Comparison of ENCODE assay signal across 8 cellular contexts in genomic region chr22:40818747-40819662, GRCh38. TPM values are rescaled to one million over a fixed set of nuclear protein-coding genes. Genes with fewer than 3 reads are reported as not detected.
DNase-seq lines count a peak whose midpoint lies in the region; ATAC-seq and TF ChIP-seq lines count a peak whose summit lies in the region.

SLC25A17 (minus strand) TSS chr22:40819346; CDS start chr22:40819248, 98 bp downstream.

- peak within 1 kb of the TSS; percentile 93 for H3K4me3 ChIP-seq in LNCaP clone FGC (ENCODE audit: low read depth, low read length)
- peak within 1 kb of the TSS; percentile 83 for H3K4me3 ChIP-seq in fibroblast of the aortic adventitia (ENCODE audit: low read depth, low read length)

- TF ChIP-seq CTCF in LNCaP clone FGC (IDR thresholded peaks at IDR 0.05; ENCODE audit: control insufficient read depth, extremely low read depth, insufficient read depth) (0 out of 2 replicates have a peak, but pooled peaks have one; percentile 27), fibroblast of the aortic adventitia (IDR thresholded peaks at IDR 0.05; ENCODE audit: insufficient read depth, low read length) (peak; percentile 64)

- H3K9me3 Mint-ChIP-seq in activated T-helper 17 cell treated with anti-CD3 and anti-CD28 coated beads, Interleukin-2, amount 50 U/mL, for 72 hours: no peaks in the 10 kb centered on the region
- H3K9me3 Mint-ChIP-seq in natural killer cell treated with Interleukin-12 subunit alpha and Interleukin-12 subunit beta and Interleukin-15 and Interleukin-18, amount 100 ng/mL, for 72 hours: no peaks in the 10 kb centered on the region

- H3K27ac Mint-ChIP-seq in activated T-helper 17 cell treated with anti-CD3 and anti-CD28 coated beads, Interleukin-2, amount 50 U/mL, for 72 hours: peak within 1 kb of the TSS; percentile 98
- peak within 1 kb of the TSS; percentile 63 to 96 for H3K27ac Mint-ChIP-seq in natural killer cell treated with Interleukin-12 subunit alpha and Interleukin-12 subunit beta and Interleukin-15 and Interleukin-18, amount 100 ng/mL, for 72 hours

- DNase-seq in DMS114 treated with DMSO at 0.1 percent for 48 hours (lab: John Stamatoyannopoulos, UW; ENCODE audit: unreplicated experiment) (peak; percentile 69), LNCaP clone FGC (ENCODE audit: low read depth) (peak; percentile 59), RPMI8226 (peak; percentile 93), fibroblast of the aortic adventitia (ENCODE audit: low read depth) (peak; percentile 67)
- peak; percentile 92 for DNase-seq in natural killer cell treated with Interleukin-12 subunit alpha and Interleukin-12 subunit beta and Interleukin-15 and Interleukin-18, amount 100 ng/mL, for 72 hours (ENCODE audit: low spot score)
- DNase-seq in stimulated activated naive CD4-positive, alpha-beta T cell treated with Interleukin-2 at 50 U/mL for 16 hours (lab: John Stamatoyannopoulos, UW): peak; percentile 91

- no peaks in the 10 kb centered on the region for H3K27me3 Mint-ChIP-seq in activated T-helper 17 cell treated with anti-CD3 and anti-CD28 coated beads, Interleukin-2, amount 50 U/mL, for 72 hours
- no peaks in the 10 kb centered on the region for H3K27me3 Mint-ChIP-seq in natural killer cell treated with Interleukin-12 subunit alpha and Interleukin-12 subunit beta and Interleukin-15 and Interleukin-18, amount 100 ng/mL, for 72 hours

- peak; percentile 61 for ATAC-seq in GM21723 (IDR thresholded peaks at IDR 0.05; ENCODE audit: unreplicated experiment)
- peak; percentile 94 for ATAC-seq in activated T-helper 17 cell treated with anti-CD3 and anti-CD28 coated beads, Interleukin-2, amount 50 U/mL, for 72 hours (replicated peaks)
- peak; percentile 95 to 97 for ATAC-seq in natural killer cell treated with Interleukin-12 subunit alpha and Interleukin-12 subunit beta and Interleukin-15 and Interleukin-18, amount 100 ng/mL, for 72 hours

- peak within 1 kb of the TSS; percentile 89 for H3K4me3 Mint-ChIP-seq in activated T-helper 17 cell treated with anti-CD3 and anti-CD28 coated beads, Interleukin-2, amount 50 U/mL, for 72 hours
- H3K4me3 Mint-ChIP-seq in natural killer cell treated with Interleukin-12 subunit alpha and Interleukin-12 subunit beta and Interleukin-15 and Interleukin-18, amount 100 ng/mL, for 72 hours: peak within 1 kb of the TSS; percentile 88

- peaks cover 49% of the 10 kb centered on the region for H3K36me3 Mint-ChIP-seq in activated T-helper 17 cell treated with anti-CD3 and anti-CD28 coated beads, Interleukin-2, amount 50 U/mL, for 72 hours (ENCODE audit: low read depth)
- no peaks in the 10 kb centered on the region for H3K36me3 Mint-ChIP-seq in natural killer cell treated with Interleukin-12 subunit alpha and Interleukin-12 subunit beta and Interleukin-15 and Interleukin-18, amount 100 ng/mL, for 72 hours

- H3K4me1 Mint-ChIP-seq in activated T-helper 17 cell treated with anti-CD3 and anti-CD28 coated beads, Interleukin-2, amount 50 U/mL, for 72 hours: peaks cover 22% of the 10 kb centered on the region
- H3K4me1 Mint-ChIP-seq in natural killer cell treated with Interleukin-12 subunit alpha and Interleukin-12 subunit beta and Interleukin-15 and Interleukin-18, amount 100 ng/mL, for 72 hours (ENCODE audit: low read depth in 2 of 2): peaks cover 31 to 35% of the 10 kb centered on the region in 2 donors

RNA-seq across cellular contexts. Expression of gene SLC25A17, which starts in this region (rescaled TPM):
- 10 to 100 TPM; 19.4 to 40.9 TPM for total RNA-seq in activated T-helper 17 cell treated with anti-CD3 and anti-CD28 coated beads, Interleukin-2, amount 50 U/mL, for 72 hours
- 8.6 and 25.8 TPM in 2 replicates for total RNA-seq in fibroblast of the aortic adventitia (ENCODE audit: low replicate concordance)
- total RNA-seq in natural killer cell treated with Interleukin-12 subunit alpha and Interleukin-12 subunit beta and Interleukin-15 and Interleukin-18, amount 100 ng/mL, for 72 hours: 10 to 100 TPM; 31.0 to 39.1 TPM

Comparison
In these comparisons a context has a peak if more than half of its experiments do, and no peak if none do; other contexts are left out.
1. Peak in every context shown above with its lines: DNase-seq, ATAC-seq and H3K4me3 ChIP-seq.